8 cellular contexts compared by ENCODE assay signal in genomic region chr5:119269061-119269579, GRCh38.
DNase-seq lines count a peak whose midpoint lies in the region; ATAC-seq, FAIRE-seq and TF ChIP-seq lines count a peak whose summit lies in the region.

No MANE protein-coding gene starts in this region.

- CTCF ChIA-PET in AG04450 (lab: Charles Lee) (interaction anchor here (1.2 to 2.2 kb wide), 4 partner anchors 88 to 281 kb away, joined by 5 to 12 read pairs (median 8); partner anchors contain the start of genes DTWD2 and TNFAIP8), PC-3 (lab: Charles Lee) (no interaction called here)

- H3F3A ChIP-seq in PC-3 (ENCODE audit: low read length, unreplicated experiment), result no peaks in the 10 kb centered on the region

- H3K79me2 ChIP-seq in PC-3 (ENCODE audit: low read length), result peaks cover 37% of the 10 kb centered on the region

- H3K4me1 ChIP-seq in PC-3 (ENCODE audit: insufficient read depth, low read length) (peaks cover 44% of the 10 kb centered on the region), iPS-20b (ENCODE audit: insufficient read depth, low read length) (peaks cover 9% of the 10 kb centered on the region; the same call in 1 of the 2 replicates), small intestine (ENCODE audit: control insufficient read depth in 2 of 2, insufficient read depth in 1 of 2, low read depth in 1 of 2, low read length in 1 of 2) (peaks cover 2 to 13% of the 10 kb centered on the region in 2 donors)

- DNase-seq in AG04450 (ENCODE audit: low read depth, low spot score) (no peak), PC-3 (peak; percentile 38), astrocyte of the cerebellum (ENCODE audit: low read depth) (no peak), small intestine (peak; percentile 56), HPDE6-E6E7 (ENCODE audit: extremely low spot score) (no peak)

- peak overlapping the region; percentile 66 for H3K27ac ChIP-seq in AG04450 (ENCODE audit: low read depth, low read length)
- H3K27ac ChIP-seq in PC-3 (ENCODE audit: low read length), result peak overlapping the region; percentile 75
- H3K27ac ChIP-seq in iPS-20b (ENCODE audit: low read length), result no peak overlapping the region
- peak overlapping the region; percentile 92 to 93 for H3K27ac ChIP-seq in small intestine (ENCODE audit: low read depth in 1 of 2, low read length in 1 of 2)

- H3K9ac ChIP-seq in PC-3 (ENCODE audit: low read length) (peak overlapping the region; percentile 94), iPS-20b (ENCODE audit: low read depth, low read length) (peak overlapping the region; percentile 86)

- H3K9me3 ChIP-seq in AG04450 (ENCODE audit: control insufficient read depth, insufficient read depth, low read length) (no peaks in the 10 kb centered on the region), PC-3 (ENCODE audit: low read length) (no peaks in the 10 kb centered on the region), iPS-20b (ENCODE audit: insufficient read depth, low read depth, low read length) (no peaks in the 10 kb centered on the region), small intestine (ENCODE audit: control insufficient read depth, low read depth) (no peaks in the 10 kb centered on the region)

- H3K4me3 ChIP-seq in AG04450 (ENCODE audit: low read depth, low read length), result peak overlapping the region; percentile 74
- peak overlapping the region; percentile 93 for H3K4me3 ChIP-seq in PC-3 (ENCODE audit: low read length)
- H3K4me3 ChIP-seq in astrocyte of the cerebellum (ENCODE audit: low read depth, low read length), result peak overlapping the region; percentile 58
- H3K4me3 ChIP-seq in iPS-20b (ENCODE audit: low read length), result peak overlapping the region; percentile 94
- H3K4me3 ChIP-seq in small intestine (ENCODE audit: low read depth in 1 of 2, low read length in 2 of 2), result peak overlapping the region; percentile 79 to 89

- H3K36me3 ChIP-seq in PC-3 (ENCODE audit: low read depth, low read length), result no peaks in the 10 kb centered on the region
- H3K36me3 ChIP-seq in iPS-20b (ENCODE audit: insufficient read depth, low read depth, low read length), result no peaks in the 10 kb centered on the region
- H3K36me3 ChIP-seq in small intestine (ENCODE audit: control insufficient read depth in 2 of 2, insufficient read depth in 2 of 2, low read length in 2 of 2), result no peaks in the 10 kb centered on the region

- in situ Hi-C loops in astrocyte of the cerebellum (cut with HindIII; ENCODE audit: low sequenced_read_pairs), result no loop called here

- WGBS in small intestine, 3 donors, result 0 to 3% (median 1%) methylated on average over 23 of the region's 23 CpGs

- BruUV-seq in PC-3 (replicated peaks; lab: Mats Ljungman, UMichigan), result TSS peak; percentile 66

- H3K4me2 ChIP-seq in PC-3 (ENCODE audit: low read length), result peak overlapping the region; percentile 95

- POLR2A ChIA-PET in AG04450 (lab: Yijun Ruan, JAX) (interaction anchor here (0.7 to 1.5 kb wide), 9 partner anchors 13 to 281 kb away, joined by 3 to 10 read pairs (median 4); partner anchors contain the start of genes DMXL1 and DTWD2), PC-3 (lab: Charles Lee; ENCODE audit: unreplicated experiment) (no interaction called here)

- H4K20me1 ChIP-seq in PC-3 (ENCODE audit: low read length), result no peaks in the 10 kb centered on the region

- TF ChIP-seq CTCF in AG04450 (IDR thresholded peaks at IDR 0.05; ENCODE audit: low read depth, low read length), result no peak
- TF ChIP-seq CTCF in PC-3 (conservative IDR thresholded peaks at IDR 0.05; ENCODE audit: low read depth, low read length), result no peak
- no peak for TF ChIP-seq CTCF in astrocyte of the cerebellum (IDR thresholded peaks at IDR 0.05; ENCODE audit: low read depth, low read length, missing control alignments)

- no peak for FAIRE-seq in small intestine (lab: Jason Lieb, UNC)

- H3K9me2 ChIP-seq in PC-3 (replicated peaks; ENCODE audit: low read length), result no peaks in the 10 kb centered on the region

- intact Hi-C loops in PC-3 (cut with micrococcal nuclease), result loop anchor here (2.0 to 5.0 kb wide), 4 partner anchors 56 to 247 kb away; partner anchors contain the start of gene DMXL1

- H2AFZ ChIP-seq in PC-3 (ENCODE audit: low read length), result peak overlapping the region; percentile 98

- H3K27me3 ChIP-seq in AG04450 (ENCODE audit: control insufficient read depth, insufficient read depth, low read length) (no peaks in the 10 kb centered on the region), PC-3 (ENCODE audit: low read length) (no peaks in the 10 kb centered on the region), iPS-20b (ENCODE audit: insufficient read depth, low read length) (peaks cover 21% of the 10 kb centered on the region; the same call in 1 of the 2 replicates), small intestine (ENCODE audit: control insufficient read depth in 2 of 2, insufficient read depth in 2 of 2, low read length in 2 of 2) (no peaks in the 10 kb centered on the region)

- ATAC-seq in GM18511 (IDR thresholded peaks at IDR 0.05; ENCODE audit: unreplicated experiment) (peak; percentile 17), HG03097 (IDR thresholded peaks at IDR 0.05; ENCODE audit: low FRiP score, unreplicated experiment) (peak; percentile 4), PC-3 (peak; percentile 0)

Comparison
In these comparisons a context has a peak if more than half of its experiments do, and no peak if none do; other contexts are left out.
1. DNase-seq: peak in PC-3 (single experiment) and small intestine (single experiment); none in AG04450 (single experiment), astrocyte of the cerebellum (single experiment) and HPDE6-E6E7 (single experiment).
2. Peak in every context shown above with its lines, with median percentiles within 50 percentile points of each other: H3K4me3 ChIP-seq and ATAC-seq.